11 cellular contexts compared by ENCODE assay signal in genomic region chr9:129328357-129329103, GRCh38.
A peak's percentile ranks its signal among the peaks of the same experiment; 100 is the strongest.
DNase-seq lines count a peak whose midpoint lies in the region; ATAC-seq and TF ChIP-seq lines count a peak whose summit lies in the region.
"Had no signal": no experiment of that assay in that cellular context is flagged by ENCODE, and none has a peak within 500 bp of the region (broad histone marks: within the 10 kb centered on the region; RNA-seq: fewer than 3 reads in every experiment).

No MANE protein-coding gene starts in this region.

- no peaks in the 10 kb centered on the region for H3K79me1 ChIP-seq in mesendoderm (ENCODE audit: low read length)

- H3K23ac ChIP-seq in mesendoderm (ENCODE audit: low read length) = no peak overlapping the region

- no peak overlapping the region for H4K8ac ChIP-seq in mesendoderm (ENCODE audit: low read depth, low read length)

- no peak overlapping the region for H3K27ac ChIP-seq in mesendoderm (ENCODE audit: low read depth, low read length)
- H3K27ac ChIP-seq in stomach = peak overlapping the region in 3 of 5 donors; percentile 15 to 47 (median 28)

- CTCF ChIA-PET in activated naive CD4-positive, alpha-beta T cell treated with anti-CD3 and anti-CD28 coated beads, Interleukin-2, amount 10 ng/mL, durations not matched to agents 7 days and 5 days (lab: Charles Lee) = no interaction called here

- no peak overlapping the region for H3K18ac ChIP-seq in mesendoderm (ENCODE audit: low read length)

- intact Hi-C loops in stomach (cut with DNase I; ENCODE audit: low total_unique reads) = loop anchor here (10.0 kb wide), 1 partner anchor 64 kb away; no protein-coding TSS in a partner anchor

- H3K79me2 ChIP-seq in mesendoderm (ENCODE audit: control insufficient read depth, insufficient read depth, low read length) = no peaks in the 10 kb centered on the region

- H2BK120ac ChIP-seq in mesendoderm (ENCODE audit: low read depth, low read length) = no peak overlapping the region

- no peak overlapping the region for H3K4me2 ChIP-seq in mesendoderm (ENCODE audit: low read length)

- no peaks in the 10 kb centered on the region for H3K36me3 Mint-ChIP-seq in activated naive CD4-positive, alpha-beta T cell treated with anti-CD3 and anti-CD28 coated beads, Interleukin-2, amount 10 ng/mL, durations not matched to agents 7 days and 5 days
- H3K36me3 Mint-ChIP-seq in activated T-helper 17 cell treated with anti-CD3 and anti-CD28 coated beads, Interleukin-2, amount 50 U/mL, for 72 hours (ENCODE audit: low read depth) = no peaks in the 10 kb centered on the region

- peaks cover 11% of the 10 kb centered on the region for H3K4me1 Mint-ChIP-seq in activated naive CD4-positive, alpha-beta T cell treated with anti-CD3 and anti-CD28 coated beads, Interleukin-2, amount 10 ng/mL, durations not matched to agents 7 days and 5 days
- H3K4me1 Mint-ChIP-seq in activated T-helper 17 cell treated with anti-CD3 and anti-CD28 coated beads, Interleukin-2, amount 50 U/mL, for 72 hours = no peaks in the 10 kb centered on the region

- no peaks in the 10 kb centered on the region for H3K4me1 ChIP-seq in mesendoderm (ENCODE audit: control insufficient read depth, low read depth, low read length)
- peaks cover 2 to 34% (median 15%) of the 10 kb centered on the region in 4 donors for H3K4me1 ChIP-seq in stomach

- peaks cover 12% of the 10 kb centered on the region for H3K9me3 Mint-ChIP-seq in activated naive CD4-positive, alpha-beta T cell treated with anti-CD3 and anti-CD28 coated beads, Interleukin-2, amount 10 ng/mL, durations not matched to agents 7 days and 5 days
- H3K9me3 Mint-ChIP-seq in activated T-helper 17 cell treated with anti-CD3 and anti-CD28 coated beads, Interleukin-2, amount 50 U/mL, for 72 hours = peaks cover 5% of the 10 kb centered on the region

- H3K36me3 ChIP-seq in mesendoderm (ENCODE audit: control insufficient read depth, insufficient read depth, low read length) (no peaks in the 10 kb centered on the region), stomach (no peaks in the 10 kb centered on the region)

- peak; percentile 42 for DNase-seq in activated naive CD4-positive, alpha-beta T cell treated with anti-CD3 and anti-CD28 coated beads, Interleukin-2, amount 50 U/mL, for 16 hours
- DNase-seq in activated naive CD4-positive, alpha-beta T cell treated with anti-CD3 and anti-CD28 coated beads, Interleukin-2, amount 10 ng/mL, durations not matched to agents 7 days and 5 days = no peak
- DNase-seq in mesendoderm (no peak), stomach (no peak), NCI-H510A (lab: John Stamatoyannopoulos, UW) (no peak), COLO829 (ENCODE audit: low spot score) (no peak), HuH-7 (ENCODE audit: low spot score) (no peak)
- DNase-seq: H9, NCI-H1105, NCI-H526 had no signal

- peak overlapping the region; percentile 38 for H3K56ac ChIP-seq in mesendoderm (ENCODE audit: low read length)

- no peak overlapping the region for H3K4me3 Mint-ChIP-seq in activated naive CD4-positive, alpha-beta T cell treated with anti-CD3 and anti-CD28 coated beads, Interleukin-2, amount 10 ng/mL, durations not matched to agents 7 days and 5 days
- H3K4me3 Mint-ChIP-seq in activated T-helper 17 cell treated with anti-CD3 and anti-CD28 coated beads, Interleukin-2, amount 50 U/mL, for 72 hours = peak overlapping the region; percentile 3
- H3K4me3 Mint-ChIP-seq: H9 had no signal

- no peaks in the 10 kb centered on the region for H3K27me3 ChIP-seq in mesendoderm (ENCODE audit: insufficient read depth, low read length, poor library complexity)
- no peaks in the 10 kb centered on the region for H3K27me3 ChIP-seq in stomach

- H4K5ac ChIP-seq in mesendoderm (ENCODE audit: low read length) = no peak overlapping the region

- peaks cover 0 to 12% (median 8%) of the 10 kb centered on the region in 4 donors for H3K9me3 ChIP-seq in stomach

- H3K4ac ChIP-seq in mesendoderm (ENCODE audit: low read depth, low read length) = no peak overlapping the region

- ATAC-seq in activated T-helper 17 cell treated with anti-CD3 and anti-CD28 coated beads, Interleukin-2, amount 50 U/mL, for 72 hours (replicated peaks) = peak; percentile 52

- H3K4me3 ChIP-seq in mesendoderm (ENCODE audit: low read length) (no peak overlapping the region), stomach (no peak overlapping the region)

- TF ChIP-seq POLR2A in stomach (IDR thresholded peaks at IDR 0.05) = no peak

- WGBS in mesendoderm (ENCODE audit: extremely low coverage, insufficient coverage, low lambda C conversion rate) = no CpG with 5 or more reads among the region's 15 CpGs
- WGBS in stomach, 5 donors = 64 to 86% (median 75%) methylated on average over 14 to 15 of the region's 15 CpGs

- TF ChIP-seq CTCF in stomach (IDR thresholded peaks at IDR 0.05) = no peak

- no peak overlapping the region for H2AK5ac ChIP-seq in mesendoderm (ENCODE audit: low read length)

- TF ChIP-seq EP300 in stomach (IDR thresholded peaks at IDR 0.05) = no peak

- H2BK15ac ChIP-seq in mesendoderm (replicated peaks; ENCODE audit: low read depth) = no peak overlapping the region

- no peak overlapping the region for H3K9ac ChIP-seq in mesendoderm (ENCODE audit: low read length)

- peaks cover 11% of the 10 kb centered on the region for H3K27me3 Mint-ChIP-seq in activated naive CD4-positive, alpha-beta T cell treated with anti-CD3 and anti-CD28 coated beads, Interleukin-2, amount 10 ng/mL, durations not matched to agents 7 days and 5 days
- H3K27me3 Mint-ChIP-seq in activated T-helper 17 cell treated with anti-CD3 and anti-CD28 coated beads, Interleukin-2, amount 50 U/mL, for 72 hours = no peaks in the 10 kb centered on the region

- H3K27ac Mint-ChIP-seq in activated naive CD4-positive, alpha-beta T cell treated with anti-CD3 and anti-CD28 coated beads, Interleukin-2, amount 10 ng/mL, durations not matched to agents 7 days and 5 days = no peak overlapping the region
- no peak overlapping the region for H3K27ac Mint-ChIP-seq in activated T-helper 17 cell treated with anti-CD3 and anti-CD28 coated beads, Interleukin-2, amount 50 U/mL, for 72 hours
- H3K27ac Mint-ChIP-seq: H9 had no signal

- no peak overlapping the region for H2BK5ac ChIP-seq in mesendoderm (ENCODE audit: low read length)
